In genomic region chr20:42530855-42531674, GRCh38 we compare ENCODE assay signal across 9 cellular contexts.
DNase-seq lines count a peak whose midpoint lies in the region; ATAC-seq and TF ChIP-seq lines count a peak whose summit lies in the region.
"Had no signal": no experiment of that assay in that cellular context is flagged by ENCODE, and none has a peak within 500 bp of the region (broad histone marks: within the 10 kb centered on the region; RNA-seq: fewer than 3 reads in every experiment).

No MANE protein-coding gene starts in this region.

- H3K27me3 ChIP-seq in SK-N-SH (ENCODE audit: insufficient read depth), result no peaks in the 10 kb centered on the region
- H3K27me3 ChIP-seq: neutrophil had no signal

- H3K27ac Mint-ChIP-seq in brain, result no peak overlapping the region
- no peak overlapping the region for H3K27ac Mint-ChIP-seq in neural crest cell (ENCODE audit: unreplicated experiment)

- H3K9me2 ChIP-seq in SK-N-SH, result no peaks in the 10 kb centered on the region

- DNase-seq in SK-N-SH (peak; percentile 54), NCI-H128 (lab: John Stamatoyannopoulos, UW; ENCODE audit: unreplicated experiment) (peak; percentile 3), neural crest cell (ENCODE audit: low read depth, low spot score) (peak; percentile 11)
- no peak for DNase-seq in stimulated activated CD4-positive, alpha-beta T cell treated with anti-CD3 and anti-CD28 coated beads, Interleukin-12 subunit alpha, Interleukin-12 subunit beta, amount 100 ng/mL, for 4 hours
- no peak for DNase-seq in stimulated activated CD8-positive, alpha-beta memory T cell treated with anti-CD3 and anti-CD28 coated beads, Interleukin-4, amount 100 ng/mL, for 48 hours

- H3K4me3 ChIP-seq in SK-N-SH (ENCODE audit: low read depth in 2 of 2, low read length in 1 of 2), result no peak overlapping the region

- H3F3A ChIP-seq in SK-N-SH (replicated peaks; ENCODE audit: insufficient read depth), result no peaks in the 10 kb centered on the region

- H3K4me1 ChIP-seq in SK-N-SH (ENCODE audit: control insufficient read depth in 1 of 2, insufficient read depth in 2 of 2, low read depth in 1 of 2, low read length in 1 of 2), result peaks cover 0 to 3% of the 10 kb centered on the region in 2 experiments; a peak in 1 of 4 replicates

- peaks cover 11% of the 10 kb centered on the region for H3K4me1 Mint-ChIP-seq in brain
- peaks cover 4% of the 10 kb centered on the region for H3K4me1 Mint-ChIP-seq in neural crest cell

- no peak overlapping the region for H3K27ac ChIP-seq in SK-N-SH (ENCODE audit: low read depth in 2 of 2, low read length in 1 of 2)
- H3K27ac ChIP-seq: neutrophil had no signal

- no peaks in the 10 kb centered on the region for H3K9me3 ChIP-seq in SK-N-SH
- H3K9me3 ChIP-seq: neutrophil had no signal

- H3K4me2 ChIP-seq in SK-N-SH, result no peak overlapping the region

- H3K9me3 Mint-ChIP-seq in brain (peaks cover 0 to 70% (median 0%) of the 10 kb centered on the region in 5 experiments), neural crest cell (peaks cover 3% of the 10 kb centered on the region)

- POLR2A ChIA-PET in SK-N-SH (lab: Yijun Ruan, JAX), result interaction anchor here (0.7 kb wide), 1 partner anchor 794 kb away, joined by 3 read pairs; no protein-coding TSS in a partner anchor

- H3K4me3 Mint-ChIP-seq in brain (no peak overlapping the region), neural crest cell (no peak overlapping the region)

- CTCF ChIA-PET in SK-N-SH (lab: Yijun Ruan, JAX), result interaction anchor here (0.5 to 4.0 kb wide), 48 partner anchors 10 to 857 kb away, joined by 3 to 16 read pairs (median 4); no protein-coding TSS in a partner anchor

- H3K27me3 Mint-ChIP-seq in brain (peaks cover 11% of the 10 kb centered on the region), neural crest cell (ENCODE audit: low read depth) (peaks cover 24% of the 10 kb centered on the region)

- WGBS in SK-N-SH (ENCODE audit: low lambda C conversion rate), result 20% methylated on average over 10 of the region's 10 CpGs

- no peaks in the 10 kb centered on the region for H3K36me3 ChIP-seq in SK-N-SH (replicated peaks in 1 of 2; ENCODE audit: control insufficient read depth in 1 of 2, insufficient read depth in 2 of 2, low read length in 1 of 2)
- H3K36me3 ChIP-seq: neutrophil had no signal

- no peak overlapping the region for H3K9ac ChIP-seq in SK-N-SH

- H3K36me3 Mint-ChIP-seq in brain, result no peaks in the 10 kb centered on the region
- H3K36me3 Mint-ChIP-seq in neural crest cell (ENCODE audit: low read depth), result no peaks in the 10 kb centered on the region

- TF ChIP-seq EP300 in SK-N-SH (IDR thresholded peaks at IDR 0.05; ENCODE audit: borderline replicate concordance in 1 of 2, low read depth in 1 of 2, low read length in 1 of 2), result no peak

- H4K20me1 ChIP-seq in SK-N-SH (ENCODE audit: insufficient read depth), result no peaks in the 10 kb centered on the region

- TF ChIP-seq CTCF in SK-N-SH (IDR thresholded peaks at IDR 0.05) (peak; percentile 24), brain (conservative IDR thresholded peaks at IDR 0.05) (peak; percentile 57 to 73), neural crest cell (conservative IDR thresholded peaks at IDR 0.05) (peak; percentile 79)

- peak; percentile 78 for TF ChIP-seq RAD21 in SK-N-SH (IDR thresholded peaks at IDR 0.05; ENCODE audit: low read length)

- H3K79me2 ChIP-seq in SK-N-SH (ENCODE audit: insufficient read depth), result no peaks in the 10 kb centered on the region

- H2AFZ ChIP-seq in SK-N-SH (ENCODE audit: low read depth), result no peak overlapping the region

- no peak for ATAC-seq in SK-N-SH treated with all-trans-retinoic acid at 6 μM for 48 hours
- ATAC-seq in GM21576 (IDR thresholded peaks at IDR 0.05; ENCODE audit: unreplicated experiment), result no peak

TF ChIP-seq in SK-N-SH, 30 proteins besides CTCF, POLR2A, EP300 and RAD21:
- TF ChIP-seq FOXJ3 (CRISPR knock-in tag; IDR thresholded peaks at IDR 0.05) (no peak), SMC3 (IDR thresholded peaks at IDR 0.05; ENCODE audit: low read depth, low read length) (peak; percentile 55; the same call in 1 of the 2 replicates)

TF ChIP-seq in SK-N-SH treated with all-trans-retinoic acid at 6 μM for 48 hours, 23 proteins besides CTCF, POLR2A, EP300 and RAD21:
- TF ChIP-seq TOX (CRISPR knock-in tag; IDR thresholded peaks at IDR 0.05; ENCODE audit: borderline replicate concordance), result no peak
- no peak for TF ChIP-seq ZFP3 (CRISPR knock-in tag; IDR thresholded peaks at IDR 0.05)
- no peak for TF ChIP-seq ZC3H10 (CRISPR knock-in tag; IDR thresholded peaks at IDR 0.05)
- no peak for TF ChIP-seq RARB (CRISPR knock-in tag; IDR thresholded peaks at IDR 0.05)
- no peak for TF ChIP-seq ZFP30 (CRISPR knock-in tag; IDR thresholded peaks at IDR 0.05)
- TF ChIP-seq ESRRG (CRISPR knock-in tag; IDR thresholded peaks at IDR 0.05), result no peak
- no peak for TF ChIP-seq PPARA (CRISPR knock-in tag; IDR thresholded peaks at IDR 0.05; ENCODE audit: borderline replicate concordance)
- no peak for TF ChIP-seq GLIS3 (CRISPR knock-in tag; IDR thresholded peaks at IDR 0.05)

Comparison
In these comparisons a context has a peak if more than half of its experiments do, and no peak if none do; other contexts are left out.
1. DNase-seq: peak in SK-N-SH (single experiment), NCI-H128 (single experiment) and neural crest cell (single experiment); none in stimulated activated CD4-positive, alpha-beta T cell treated with anti-CD3 and anti-CD28 coated beads, Interleukin-12 subunit alpha, Interleukin-12 subunit beta, amount 100 ng/mL, for 4 hours (single experiment) and stimulated activated CD8-positive, alpha-beta memory T cell treated with anti-CD3 and anti-CD28 coated beads, Interleukin-4, amount 100 ng/mL, for 48 hours (single experiment).
2. CTCF ChIP-seq: peak in every context shown above with its lines; median percentile 79 in neural crest cell; 65 in brain; 24 in SK-N-SH.